8 cellular contexts compared by ENCODE assay signal in genomic region chr6:73694711-73695411, GRCh38. TPM values are rescaled to one million over a fixed set of nuclear protein-coding genes. Genes with fewer than 3 reads are reported as not detected.
A peak's percentile ranks its signal among the peaks of the same experiment; 100 is the strongest.
DNase-seq lines count a peak whose midpoint lies in the region; TF ChIP-seq lines count a peak whose summit lies in the region.

No MANE protein-coding gene starts in this region.

- H3K4me3 ChIP-seq in AG09309 (ENCODE audit: control insufficient read depth, low read depth, low read length) = peak overlapping the region; percentile 66
- H3K4me3 ChIP-seq in MG63 = peak overlapping the region; percentile 58
- peak overlapping the region; percentile 69 for H3K4me3 ChIP-seq in choroid plexus epithelial cell (ENCODE audit: low read depth, low read length)
- peak overlapping the region; percentile 69 to 79 for H3K4me3 ChIP-seq in muscle layer of duodenum (ENCODE audit: low read depth in 1 of 2, low read length in 2 of 2)

- H3K36me3 ChIP-seq in MG63 (peaks cover 20% of the 10 kb centered on the region), muscle layer of duodenum (ENCODE audit: control insufficient read depth in 1 of 2, insufficient read depth in 2 of 2, low read length in 2 of 2) (peaks cover 0 to 5% of the 10 kb centered on the region in 2 donors)

- TF ChIP-seq CTCF in AG09309 (IDR thresholded peaks at IDR 0.05; ENCODE audit: control insufficient read depth, insufficient read depth, low read depth, low read length, missing control alignments) (no peak), choroid plexus epithelial cell (conservative IDR thresholded peaks at IDR 0.05; ENCODE audit: low read depth, low read length) (no peak)

- H3K9me3 ChIP-seq in MG63 = no peaks in the 10 kb centered on the region
- no peaks in the 10 kb centered on the region for H3K9me3 ChIP-seq in muscle layer of duodenum (ENCODE audit: control insufficient read depth in 1 of 2, low read length in 2 of 2)

- H3K27me3 ChIP-seq in MG63 = no peaks in the 10 kb centered on the region
- H3K27me3 ChIP-seq in muscle layer of duodenum (ENCODE audit: low read depth, low read length) = no peaks in the 10 kb centered on the region

- peaks cover 0 to 15% of the 10 kb centered on the region in 2 donors for H3K4me1 ChIP-seq in muscle layer of duodenum (ENCODE audit: control insufficient read depth in 1 of 2, insufficient read depth in 2 of 2, low read length in 2 of 2)

- DNase-seq in AG09309 (ENCODE audit: low read depth) (no peak), MG63 (peak; percentile 76), choroid plexus epithelial cell (ENCODE audit: low read depth) (peak; percentile 57), SK-N-DZ (ENCODE audit: low spot score) (no peak), ureter (ENCODE audit: low spot score) (no peak), NCI-H146 (lab: John Stamatoyannopoulos, UW) (no peak), OCI-M1 (lab: John Stamatoyannopoulos, UW) (no peak)

- no peak overlapping the region for H3K27ac ChIP-seq in muscle layer of duodenum (ENCODE audit: low read length)

RNA-seq across cellular contexts. Expression of gene CD109, which starts 1.1 kb away (rescaled TPM):
- 19.1 and 20.7 TPM in 2 replicates for total RNA-seq in MG63 (2014; rRNA removed; shearing (Covaris generic); ENCODE audit: low replicate concordance)
- not detected in 2 replicates for polyA plus RNA-seq in SK-N-DZ (2014; cell fraction: cytosol; rRNA removed)
- polyA plus RNA-seq in SK-N-DZ (2014; cell fraction: nucleus; rRNA removed) = not detected in 2 replicates
- total RNA-seq in ureter = 6.0 TPM

RNA-seq across cellular contexts. Expression of gene SLC17A5, which starts 41.1 kb away (rescaled TPM):
- 8.1 and 8.4 TPM in 2 replicates for total RNA-seq in MG63 (2014; rRNA removed; shearing (Covaris generic); ENCODE audit: low replicate concordance)
- polyA plus RNA-seq in SK-N-DZ (2014; cell fraction: cytosol; rRNA removed) = 6.1 and 8.1 TPM in 2 replicates
- polyA plus RNA-seq in SK-N-DZ (2014; cell fraction: nucleus; rRNA removed) = 1.8 and 2.0 TPM in 2 replicates
- 20.7 TPM for total RNA-seq in ureter

Comparison
In these comparisons a context has a peak if more than half of its experiments do, and no peak if none do; other contexts are left out.
1. DNase-seq: peak in MG63 (single experiment) and choroid plexus epithelial cell (single experiment); none in AG09309 (single experiment), SK-N-DZ (single experiment), ureter (single experiment), NCI-H146 (single experiment) and OCI-M1 (single experiment).
2. Peak in every context shown above with its lines, with median percentiles within 50 percentile points of each other: H3K4me3 ChIP-seq.